ENCODE assay signal across 9 cellular contexts in the genomic region with DNA sequence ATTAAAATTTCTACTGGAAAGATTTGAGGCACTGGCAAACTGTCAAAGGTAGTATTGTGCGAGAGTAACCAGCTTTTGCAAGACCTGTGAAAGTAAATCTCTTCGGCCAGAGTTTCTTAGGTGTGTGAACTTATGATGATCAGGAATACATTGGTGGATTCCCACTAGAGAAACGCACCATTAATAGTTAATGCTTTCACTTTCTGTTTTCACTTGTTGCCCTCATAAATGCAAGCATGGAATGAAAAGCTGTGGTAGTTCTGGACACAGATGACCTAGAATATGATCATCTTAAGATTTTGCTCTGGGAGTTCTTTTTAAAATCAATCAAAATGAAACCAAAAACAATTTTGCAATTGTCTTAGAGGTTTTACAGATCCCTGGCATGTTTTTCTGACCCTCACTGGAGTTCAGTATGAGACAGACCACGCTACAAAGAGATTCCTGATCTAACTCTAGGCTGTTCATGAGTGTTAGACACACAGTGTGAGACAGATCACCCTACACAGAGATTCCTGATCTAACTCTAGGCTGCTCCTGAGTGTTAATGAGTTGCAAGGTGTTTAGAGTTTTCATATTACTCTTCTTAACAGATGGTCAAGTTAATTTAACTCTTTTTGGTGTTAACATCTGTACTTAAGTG.
DNase-seq lines count a peak whose midpoint lies in the region; ATAC-seq, FAIRE-seq and TF ChIP-seq lines count a peak whose summit lies in the region.
"Had no signal": no experiment of that assay in that cellular context is flagged by ENCODE, and none has a peak within 500 bp of the region (broad histone marks: within the 10 kb centered on the region; RNA-seq: fewer than 3 reads in every experiment).

No MANE protein-coding gene starts in this region.

- H3K4me3 Mint-ChIP-seq in CD8-positive, alpha-beta memory T cell, result peak overlapping the region; percentile 0 to 87 (median 70)
- H3K4me3 Mint-ChIP-seq in type B pancreatic cell, result no peak overlapping the region
- H3K4me3 Mint-ChIP-seq: dendritic cell treated with granulocyte-macrophage colony-stimulating factor and Interleukin-4, amounts not matched to agents 40 ng/mL and 50 ng/mL, for 4 days had no signal

- peaks cover 3% of the 10 kb centered on the region for H3K4me1 ChIP-seq in CD8-positive, alpha-beta memory T cell (ENCODE audit: insufficient read depth, low read length)
- no peaks in the 10 kb centered on the region for H3K4me1 ChIP-seq in kidney (ENCODE audit: control insufficient read depth in 1 of 2, insufficient read depth in 1 of 2, low read depth in 1 of 2, low read length in 2 of 2)

- no peaks in the 10 kb centered on the region for H3K9me3 Mint-ChIP-seq in CD8-positive, alpha-beta memory T cell
- no peaks in the 10 kb centered on the region for H3K9me3 Mint-ChIP-seq in type B pancreatic cell
- H3K9me3 Mint-ChIP-seq: dendritic cell treated with granulocyte-macrophage colony-stimulating factor and Interleukin-4, amounts not matched to agents 40 ng/mL and 50 ng/mL, for 4 days had no signal

- no peaks in the 10 kb centered on the region for H3K9me3 ChIP-seq in CD8-positive, alpha-beta memory T cell (ENCODE audit: low read length)
- no peaks in the 10 kb centered on the region for H3K9me3 ChIP-seq in kidney (ENCODE audit: control insufficient read depth in 1 of 2, low read length in 2 of 2)

- H3K27me3 Mint-ChIP-seq in CD8-positive, alpha-beta memory T cell, result no peaks in the 10 kb centered on the region
- H3K27me3 Mint-ChIP-seq in type B pancreatic cell, result no peaks in the 10 kb centered on the region
- H3K27me3 Mint-ChIP-seq: dendritic cell treated with granulocyte-macrophage colony-stimulating factor and Interleukin-4, amounts not matched to agents 40 ng/mL and 50 ng/mL, for 4 days had no signal

- TF ChIP-seq CTCF in kidney (IDR thresholded peaks at IDR 0.05; ENCODE audit: borderline replicate concordance, extremely low read depth, insufficient read depth) (no peak), type B pancreatic cell (conservative IDR thresholded peaks at IDR 0.05) (no peak)

- H3K36me3 ChIP-seq in CD8-positive, alpha-beta memory T cell (ENCODE audit: insufficient read depth, low read length), result no peaks in the 10 kb centered on the region
- peaks cover 0 to 5% of the 10 kb centered on the region in 2 donors for H3K36me3 ChIP-seq in kidney (ENCODE audit: control insufficient read depth in 1 of 2, insufficient read depth in 2 of 2, low read length in 2 of 2)

- peaks cover 12 to 25% (median 22%) of the 10 kb centered on the region in 3 donors for H3K4me1 Mint-ChIP-seq in CD8-positive, alpha-beta memory T cell
- H3K4me1 Mint-ChIP-seq in type B pancreatic cell (ENCODE audit: unreplicated experiment), result peaks cover 12% of the 10 kb centered on the region

- H3K4me3 ChIP-seq in CD8-positive, alpha-beta memory T cell (ENCODE audit: low read length), result no peak overlapping the region
- peak overlapping the region; percentile 47 to 55 for H3K4me3 ChIP-seq in kidney (ENCODE audit: low read length in 2 of 2)

- FAIRE-seq in kidney (lab: Jason Lieb, UNC), result no peak
- FAIRE-seq in HTR-8/SVneo (lab: Jason Lieb, UNC), result no peak

- H3K36me3 Mint-ChIP-seq in CD8-positive, alpha-beta memory T cell, result peaks cover 8 to 27% (median 11%) of the 10 kb centered on the region in 3 donors
- H3K36me3 Mint-ChIP-seq in type B pancreatic cell, result peaks cover 15% of the 10 kb centered on the region

- H3K9ac ChIP-seq in kidney (ENCODE audit: low read length in 2 of 2), result peak overlapping the region in 1 of 2 donors; percentile 36

- no peak overlapping the region for H3K27ac ChIP-seq in CD8-positive, alpha-beta memory T cell (ENCODE audit: low read depth, low read length)
- H3K27ac ChIP-seq in kidney (ENCODE audit: low read depth in 2 of 2, low read length in 2 of 2), result no peak overlapping the region

- peak; percentile 72 for ATAC-seq in GM21381 (IDR thresholded peaks at IDR 0.05; ENCODE audit: unreplicated experiment)

- peak overlapping the region in 6 of 8 donors; percentile 8 to 78 (median 54) for H3K27ac Mint-ChIP-seq in CD8-positive, alpha-beta memory T cell
- no peak overlapping the region for H3K27ac Mint-ChIP-seq in type B pancreatic cell
- H3K27ac Mint-ChIP-seq: dendritic cell treated with granulocyte-macrophage colony-stimulating factor and Interleukin-4, amounts not matched to agents 40 ng/mL and 50 ng/mL, for 4 days had no signal

- no peaks in the 10 kb centered on the region for H3K27me3 ChIP-seq in CD8-positive, alpha-beta memory T cell (ENCODE audit: insufficient read depth, low read length, poor library complexity, severe bottlenecking)

- POLR2A ChIA-PET in CD8-positive, alpha-beta memory T cell (lab: Charles Lee), result no interaction called here

- intact Hi-C loops in kidney (cut with DNase I), result loop anchor here (10.0 kb wide), 1 partner anchor 920 kb away; no protein-coding TSS in a partner anchor

- no peak for DNase-seq in CD8-positive, alpha-beta memory T cell
- DNase-seq in NCI-H82 treated with DMSO at 0.1 percent for 48 hours (lab: John Stamatoyannopoulos, UW; ENCODE audit: unreplicated experiment) (peak; percentile 14), kidney (no peak), type B pancreatic cell (ENCODE audit: extremely low spot score, unreplicated experiment) (no peak), NCI-H1436 treated with DMSO at 0.1 percent for 48 hours (lab: John Stamatoyannopoulos, UW) (no peak), HTR-8/SVneo (ENCODE audit: insufficient read length, low spot score) (no peak), NCI-H226 (no peak)

- CTCF ChIA-PET in CD8-positive, alpha-beta memory T cell (lab: Charles Lee), result interaction anchor here (1.1 to 2.0 kb wide), 2 partner anchors 11 to 918 kb away, joined by 3 to 6 read pairs; no protein-coding TSS in a partner anchor
